Comparison of ENCODE assay signal across 22 cellular contexts in the genomic region with DNA sequence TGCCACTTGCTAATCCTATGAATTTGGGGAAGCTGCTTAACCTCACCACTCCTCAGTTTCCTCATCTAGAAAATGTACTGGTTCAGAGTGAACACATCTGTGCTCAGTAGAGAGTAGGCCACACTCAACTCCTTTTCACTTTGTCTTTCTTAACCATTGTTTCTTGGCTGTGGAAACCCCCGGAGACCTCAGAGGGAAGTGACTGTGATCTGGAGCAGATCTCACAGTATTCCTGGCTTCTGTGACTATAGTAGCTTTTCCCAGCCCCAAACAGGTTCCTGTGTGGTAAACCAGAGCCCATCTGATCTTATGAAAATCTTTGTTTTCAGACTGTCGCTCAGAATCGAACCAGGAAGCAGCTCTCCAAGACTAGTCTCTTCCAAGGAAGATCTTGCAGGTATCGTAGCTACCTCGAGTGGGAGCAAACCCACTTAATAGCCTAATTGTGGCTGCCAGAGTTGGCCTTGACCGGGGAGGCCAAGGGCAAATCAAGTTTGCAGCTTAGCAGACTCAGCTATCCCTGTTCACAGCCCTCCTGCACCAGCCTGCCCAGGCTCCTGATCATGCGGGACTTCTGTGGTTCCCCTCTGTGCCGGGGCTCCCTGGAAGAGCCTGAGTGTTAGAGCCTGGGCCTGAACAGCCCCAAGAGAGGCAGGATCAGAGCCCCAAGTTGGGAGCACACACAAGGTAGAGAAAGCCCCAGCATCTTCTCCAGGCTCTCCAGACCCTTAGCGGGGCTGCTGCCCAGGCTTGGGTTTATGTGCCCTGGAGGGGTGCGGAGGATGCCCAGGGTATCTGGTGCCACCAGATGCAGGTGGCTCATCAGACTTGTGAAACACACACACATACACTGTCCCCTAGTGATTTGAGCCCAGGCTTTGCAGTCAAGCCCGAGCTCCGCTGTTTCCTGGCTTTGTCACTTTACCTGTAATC. TPM values are rescaled to one million over a fixed set of nuclear protein-coding genes. Genes with fewer than 3 reads are reported as not detected.
DNase-seq lines count a peak whose midpoint lies in the region; ATAC-seq and TF ChIP-seq lines count a peak whose summit lies in the region.
"Had no signal": no experiment of that assay in that cellular context is flagged by ENCODE, and none has a peak within 500 bp of the region (broad histone marks: within the 10 kb centered on the region; RNA-seq: fewer than 3 reads in every experiment).

No MANE protein-coding gene starts in this region.

- ATAC-seq in heart right ventricle: peak in 4 of 8 donors; percentile 13 to 57 (median 33)
- no peak for ATAC-seq in Right ventricle myocardium superior (ENCODE audit: poor library complexity)
- ATAC-seq: activated T-cell treated with anti-CD3 and anti-CD28 coated beads, Interleukin-2, amount 50 U/mL, for 4 hours; SK-N-SH treated with all-trans-retinoic acid at 6 μM for 48 hours had no signal

- no peak overlapping the region for H3K27ac Mint-ChIP-seq in chondrocyte (ENCODE audit: unreplicated experiment)
- H3K27ac Mint-ChIP-seq: dendritic cell treated with granulocyte-macrophage colony-stimulating factor and Interleukin-4, amounts not matched to agents 40 ng/mL and 50 ng/mL, for 4 days; immature natural killer cell; progenitor cell of endocrine pancreas had no signal

- TF ChIP-seq CTCF in heart right ventricle (IDR thresholded peaks at IDR 0.05): no peak
- TF ChIP-seq CTCF in chondrocyte (IDR thresholded peaks at IDR 0.05): no peak
- TF ChIP-seq CTCF in osteoblast (IDR thresholded peaks at IDR 0.05; ENCODE audit: extremely low read depth, low read depth, low read length): no peak

- no peaks in the 10 kb centered on the region for H3K9me3 Mint-ChIP-seq in chondrocyte (ENCODE audit: low read depth)
- H3K9me3 Mint-ChIP-seq: activated T-cell treated with anti-CD3 and anti-CD28 coated beads, Interleukin-2, amount 50 U/mL, for 4 hours; CD4-positive, alpha-beta memory T cell; dendritic cell treated with granulocyte-macrophage colony-stimulating factor and Interleukin-4, amounts not matched to agents 40 ng/mL and 50 ng/mL, for 4 days; immature natural killer cell had no signal

- H3K79me2 ChIP-seq in osteoblast (ENCODE audit: insufficient read depth, low read length): no peaks in the 10 kb centered on the region

- no peak overlapping the region for H3K4me2 ChIP-seq in osteoblast (ENCODE audit: insufficient read depth, low read length)
- H3K4me2 ChIP-seq: KMS-11, PC-9 had no signal

- H3K4me3 Mint-ChIP-seq in chondrocyte (ENCODE audit: unreplicated experiment): no peak overlapping the region
- H3K4me3 Mint-ChIP-seq: activated T-cell treated with anti-CD3 and anti-CD28 coated beads, Interleukin-2, amount 50 U/mL, for 4 hours; CD4-positive, alpha-beta memory T cell; dendritic cell treated with granulocyte-macrophage colony-stimulating factor and Interleukin-4, amounts not matched to agents 40 ng/mL and 50 ng/mL, for 4 days; immature natural killer cell had no signal

- H3K36me3 ChIP-seq in heart right ventricle (peaks cover 0 to 15% (median 0%) of the 10 kb centered on the region in 9 donors), osteoblast (ENCODE audit: insufficient read depth, low read length) (no peaks in the 10 kb centered on the region)
- H3K36me3 ChIP-seq: brain microvascular endothelial cell had no signal

- H3K27ac ChIP-seq in heart right ventricle (peak overlapping the region in 7 of 10 donors; percentile 23 to 85 (median 66)), osteoblast (ENCODE audit: low read depth, low read length) (no peak overlapping the region)
- H3K27ac ChIP-seq: brain microvascular endothelial cell, KMS-11, PC-9, tibial artery had no signal

- WGBS in heart right ventricle, 2 donors: 76 to 79% methylated on average over 12 of the region's 12 CpGs

- no peak overlapping the region for H2AFZ ChIP-seq in osteoblast (ENCODE audit: low read length)
- H2AFZ ChIP-seq: PC-9 had no signal

- H3K27me3 ChIP-seq in heart right ventricle (no peaks in the 10 kb centered on the region), osteoblast (ENCODE audit: insufficient read depth, low read length) (no peaks in the 10 kb centered on the region)
- H3K27me3 ChIP-seq: brain microvascular endothelial cell, tibial artery had no signal

- H3K9me3 ChIP-seq in heart right ventricle: no peaks in the 10 kb centered on the region
- no peaks in the 10 kb centered on the region for H3K9me3 ChIP-seq in osteoblast (ENCODE audit: low read depth, low read length)
- H3K9me3 ChIP-seq: tibial artery had no signal

- H3K27me3 Mint-ChIP-seq in chondrocyte (ENCODE audit: low read depth): no peaks in the 10 kb centered on the region
- H3K27me3 Mint-ChIP-seq: CD4-positive, alpha-beta memory T cell; progenitor cell of endocrine pancreas had no signal

- H3K36me3 Mint-ChIP-seq in chondrocyte (ENCODE audit: low read depth): no peaks in the 10 kb centered on the region

- H4K20me1 ChIP-seq in osteoblast (ENCODE audit: insufficient read depth, low read length): no peaks in the 10 kb centered on the region

- intact Hi-C loops in heart right ventricle (cut with DNase I): no loop called here
- intact Hi-C loops in Right ventricle myocardium superior (cut with DNase I): no loop called here

- H3K4me1 Mint-ChIP-seq in chondrocyte (ENCODE audit: low read depth): peaks cover 28% of the 10 kb centered on the region
- H3K4me1 Mint-ChIP-seq: CD4-positive, alpha-beta memory T cell; immature natural killer cell had no signal

- H3K4me1 ChIP-seq in heart right ventricle: peaks cover 2 to 41% (median 17%) of the 10 kb centered on the region in 9 donors
- H3K4me1 ChIP-seq in osteoblast (ENCODE audit: insufficient read depth, low read length): no peaks in the 10 kb centered on the region

- DNase-seq in heart right ventricle (no peak), Right ventricle myocardium superior (no peak), chondrocyte (ENCODE audit: low spot score) (peak; percentile 72), osteoblast (ENCODE audit: insufficient read length, low spot score, missing footprints) (peak; percentile 51), ureter (ENCODE audit: low spot score) (peak; percentile 34), NCI-H187 (lab: John Stamatoyannopoulos, UW) (no peak), NCI-H82 treated with DMSO at 0.1 percent for 48 hours (lab: John Stamatoyannopoulos, UW; ENCODE audit: unreplicated experiment) (no peak), NCI-H748 treated with DMSO at 0.1 percent for 48 hours (lab: John Stamatoyannopoulos, UW) (no peak)
- DNase-seq: activated T-cell treated with anti-CD3 and anti-CD28 coated beads, Interleukin-2, amount 50 U/mL, for 4 hours; brain microvascular endothelial cell; CD4-positive, alpha-beta memory T cell; erythroblast; immature natural killer cell; NCI-H1105 treated with DMSO at 0.1 percent for 48 hours; NCI-H82; PC-9 had no signal

- H3K4me3 ChIP-seq in heart right ventricle (no peak overlapping the region), osteoblast (ENCODE audit: insufficient read depth, low read length) (no peak overlapping the region)
- H3K4me3 ChIP-seq: lung, PC-9, tibial artery had no signal

RNA-seq across cellular contexts. Expression of a gene that starts 52.2 kb away (rescaled TPM):
- total RNA-seq in heart right ventricle (10 to 100 TPM; 24.2 to 73.5 (median 45.2) TPM), Right ventricle myocardium superior (32.6 TPM), chondrocyte (26.7 to 39.7 TPM (median 39.0 TPM) in 3 replicates), osteoblast (39.8 and 72.5 TPM in 2 replicates), ureter (22.2 TPM)
- 10 to 100 TPM; 16.2 to 22.6 TPM for polyA plus RNA-seq in heart right ventricle
- total RNA-seq: CD4-positive, alpha-beta memory T cell had no signal
- polyA plus RNA-seq: CD4-positive, alpha-beta memory T cell; immature natural killer cell had no signal

Comparison
In these comparisons a context has a peak if more than half of its experiments do, and no peak if none do; other contexts are left out.
1. DNase-seq: peak in chondrocyte (single experiment), osteoblast (single experiment) and ureter (single experiment); none in heart right ventricle (0 of 2), Right ventricle myocardium superior (single experiment), NCI-H187 (0 of 2), NCI-H82 treated with DMSO at 0.1 percent for 48 hours (single experiment) and NCI-H748 treated with DMSO at 0.1 percent for 48 hours (single experiment).